ENCODE assay signal across 25 cellular contexts in the genomic region with DNA sequence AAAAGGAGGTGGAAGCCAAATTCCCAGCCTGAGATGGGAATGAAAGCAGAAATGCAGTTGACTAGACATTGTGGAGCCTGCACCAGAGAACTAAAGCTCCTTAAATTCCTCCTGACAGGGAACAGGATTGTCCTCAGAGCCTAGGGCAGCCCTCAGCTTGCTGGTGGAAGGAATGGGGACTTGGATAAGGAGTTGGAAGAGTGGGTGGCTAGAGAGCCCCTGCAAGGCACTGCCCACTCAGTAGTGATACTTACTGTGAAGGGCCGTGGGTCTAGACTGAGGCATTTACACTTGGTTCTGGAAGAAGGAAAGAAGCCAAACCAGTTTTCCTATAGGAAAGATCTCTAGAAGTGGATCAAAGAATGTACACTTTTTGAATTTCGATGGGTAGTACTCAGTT.
DNase-seq lines count a peak whose midpoint lies in the region; ATAC-seq, FAIRE-seq and TF ChIP-seq lines count a peak whose summit lies in the region.
"Had no signal": no experiment of that assay in that cellular context is flagged by ENCODE, and none has a peak within 500 bp of the region (broad histone marks: within the 10 kb centered on the region; RNA-seq: fewer than 3 reads in every experiment).

No MANE protein-coding gene starts in this region.

- H3K4me1 ChIP-seq in GM23338 (ENCODE audit: insufficient read depth), result no peaks in the 10 kb centered on the region
- peaks cover 40% of the 10 kb centered on the region for H3K4me1 ChIP-seq in osteoblast (ENCODE audit: insufficient read depth, low read length)

- H3F3A ChIP-seq in GM23338 (replicated peaks; ENCODE audit: low read depth), result no peaks in the 10 kb centered on the region

- H3K4me3 Mint-ChIP-seq in GM23338, result no peak overlapping the region
- H3K4me3 Mint-ChIP-seq: CD4-positive, alpha-beta T cell; IgD-negative memory B cell had no signal

- H3K4me2 ChIP-seq in GM23338 (no peak overlapping the region), osteoblast (ENCODE audit: insufficient read depth, low read length) (no peak overlapping the region)
- H3K4me2 ChIP-seq: SK-N-SH had no signal

- no peaks in the 10 kb centered on the region for H4K20me1 ChIP-seq in GM23338 (replicated peaks; ENCODE audit: insufficient read depth)
- no peaks in the 10 kb centered on the region for H4K20me1 ChIP-seq in osteoblast (ENCODE audit: insufficient read depth, low read length)

- H3K9me3 Mint-ChIP-seq in GM23338, result no peaks in the 10 kb centered on the region

- H3K4me1 Mint-ChIP-seq in GM23338, result peaks cover 4% of the 10 kb centered on the region; the same call in 2 of the 3 replicates
- H3K4me1 Mint-ChIP-seq: IgD-negative memory B cell had no signal

- no peaks in the 10 kb centered on the region for H3K27me3 Mint-ChIP-seq in GM23338 (ENCODE audit: insufficient read depth, low read depth, poor library complexity)

- ATAC-seq in GM23338, result no peak
- peak; percentile 42 for ATAC-seq in left colon
- no peak for ATAC-seq in GM18858 (IDR thresholded peaks at IDR 0.05; ENCODE audit: unreplicated experiment)
- no peak for ATAC-seq in GM18520 (IDR thresholded peaks at IDR 0.05; ENCODE audit: unreplicated experiment)
- ATAC-seq in GM19395 (IDR thresholded peaks at IDR 0.05; ENCODE audit: unreplicated experiment), result no peak
- ATAC-seq: GM12878 had no signal

- no peak for DNase-seq in GM23338 (ENCODE audit: low spot score)
- no peak for DNase-seq in bronchial epithelial cell (ENCODE audit: low read depth)
- no peak for DNase-seq in left colon
- DNase-seq in osteoblast (ENCODE audit: insufficient read length, low spot score, missing footprints), result no peak
- no peak for DNase-seq in NCI-H1092 (lab: John Stamatoyannopoulos, UW)
- DNase-seq: Caco-2; CD4-positive, alpha-beta T cell; EL; Kasumi-1; MG63; NCI-H1048; NCI-H1436 treated with DMSO at 0.1 percent for 48 hours; NCI-H2029 treated with DMSO at 0.1 percent for 48 hours; NCI-H2171 treated with DMSO at 0.1 percent for 48 hours; NCI-H774; RPMI8226; SHP77 treated with DMSO at 0.1 percent for 48 hours; SK-N-SH had no signal

- H3K36me3 Mint-ChIP-seq in GM23338 (ENCODE audit: low read depth), result no peaks in the 10 kb centered on the region
- H3K36me3 Mint-ChIP-seq: IgD-negative memory B cell had no signal

- no peak for TF ChIP-seq CTCF in GM23338 (conservative IDR thresholded peaks at IDR 0.05; ENCODE audit: low read depth in 2 of 2)
- no peak for TF ChIP-seq CTCF in bronchial epithelial cell (IDR thresholded peaks at IDR 0.05; ENCODE audit: insufficient read depth, low read length, severe bottlenecking)
- TF ChIP-seq CTCF in osteoblast (IDR thresholded peaks at IDR 0.05; ENCODE audit: extremely low read depth, low read depth, low read length), result no peak

- H3K9me3 ChIP-seq in osteoblast (ENCODE audit: low read depth, low read length), result no peaks in the 10 kb centered on the region
- H3K9me3 ChIP-seq: Caco-2, MG63, SK-N-SH had no signal

- no peaks in the 10 kb centered on the region for H3K36me3 ChIP-seq in GM23338 (ENCODE audit: insufficient read depth)
- no peaks in the 10 kb centered on the region for H3K36me3 ChIP-seq in bronchial epithelial cell (ENCODE audit: control insufficient read depth, insufficient read depth, low read length)
- no peaks in the 10 kb centered on the region for H3K36me3 ChIP-seq in osteoblast (ENCODE audit: insufficient read depth, low read length)
- H3K36me3 ChIP-seq: MG63 had no signal

- H3K27ac ChIP-seq in GM23338 (ENCODE audit: low read depth) (no peak overlapping the region), osteoblast (ENCODE audit: low read depth, low read length) (no peak overlapping the region)

- H3K79me2 ChIP-seq in GM23338 (replicated peaks; ENCODE audit: insufficient read depth) (no peaks in the 10 kb centered on the region), osteoblast (ENCODE audit: insufficient read depth, low read length) (no peaks in the 10 kb centered on the region)

- H2AFZ ChIP-seq in GM23338, result peak overlapping the region; percentile 56; the same call in 1 of the 2 replicates
- peak overlapping the region; percentile 21 for H2AFZ ChIP-seq in osteoblast (ENCODE audit: low read length)

- H3K4me3 ChIP-seq in GM23338 (no peak overlapping the region), bronchial epithelial cell (ENCODE audit: low read depth, low read length) (no peak overlapping the region), osteoblast (ENCODE audit: insufficient read depth, low read length) (no peak overlapping the region)
- H3K4me3 ChIP-seq: GM12878, MG63 had no signal

- intact Hi-C loops in left colon (cut with DNase I, micrococcal nuclease), result no loop called here

- no peak overlapping the region for H3K27ac Mint-ChIP-seq in GM23338
- H3K27ac Mint-ChIP-seq: CD4-positive, alpha-beta T cell; IgD-negative memory B cell had no signal

- FAIRE-seq in bronchial epithelial cell (lab: Jason Lieb, UNC), result peak; percentile 32
- FAIRE-seq: GM12878, H54, HTR-8/SVneo had no signal

- H3K9me2 ChIP-seq in GM23338 (ENCODE audit: insufficient read depth), result no peaks in the 10 kb centered on the region
- H3K9me2 ChIP-seq: SK-N-SH had no signal

- H3K27me3 ChIP-seq in GM23338 (ENCODE audit: insufficient read depth), result no peaks in the 10 kb centered on the region
- no peaks in the 10 kb centered on the region for H3K27me3 ChIP-seq in bronchial epithelial cell (ENCODE audit: control insufficient read depth, insufficient read depth, low read length)
- no peaks in the 10 kb centered on the region for H3K27me3 ChIP-seq in osteoblast (ENCODE audit: insufficient read depth, low read length)
- H3K27me3 ChIP-seq: MG63 had no signal

TF ChIP-seq in GM23338, 12 proteins besides CTCF, POLR2A, EP300 and RAD21:
- TF ChIP-seq JUNB (IDR thresholded peaks at IDR 0.05; ENCODE audit: unreplicated experiment) (no peak), ZNF114 (CRISPR knock-in tag; IDR thresholded peaks at IDR 0.05) (no peak), CREB1 (CRISPR knock-in tag; IDR thresholded peaks at IDR 0.05; ENCODE audit: low read depth) (no peak), ETS1 (IDR thresholded peaks at IDR 0.05) (no peak), STAT1 (IDR thresholded peaks at IDR 0.05; ENCODE audit: unreplicated experiment) (no peak), EZH2 (IDR thresholded peaks at IDR 0.05; ENCODE audit: low read depth, unreplicated experiment) (no peak)
